Comparison of ENCODE assay signal across 19 cellular contexts in genomic region chr1:177659259-177659658, GRCh38.
"Had no signal": no experiment of that assay in that cellular context is flagged by ENCODE, and none has a peak within 500 bp of the region (broad histone marks: within the 10 kb centered on the region; RNA-seq: fewer than 3 reads in every experiment).

No MANE protein-coding gene starts in this region.

- ATAC-seq: activated naive CD4-positive, alpha-beta T cell treated with anti-CD3 and anti-CD28 coated beads, Interleukin-2, amount 50 U/mL, for 72 hours; activated T-helper 17 cell treated with anti-CD3 and anti-CD28 coated beads, Interleukin-2, amount 50 U/mL, for 72 hours; foreskin keratinocyte; left lobe of liver; lower lobe of right lung; naive thymus-derived CD4-positive, alpha-beta T cell; sciatic nerve; stimulated activated memory B cell treated with anti-CD40 and anti-IgM and Interleukin-4, amounts not matched to agents 10 μg/mL and 1 μg/mL and 100 μg/mL, for 72 hours had no signal

- DNase-seq: activated CD4-positive, alpha-beta T cell treated with anti-CD3 and anti-CD28 coated beads for 1 hour; activated CD4-positive, alpha-beta T cell treated with anti-CD3 and anti-CD28 coated beads, Interleukin-2, amount 50 U/mL, for 1 hour; activated T-cell treated with anti-CD3 and anti-CD28 coated beads, Interleukin-2, amount 50 U/mL, for 1 hour; aorta; effector CD4-positive, alpha-beta T cell; erythroblast; foreskin keratinocyte; lower lobe of right lung; mesendoderm; naive thymus-derived CD4-positive, alpha-beta T cell; posterior cingulate gyrus; stimulated activated CD4-positive, alpha-beta T cell treated with anti-CD3 and anti-CD28 coated beads, Interleukin-15, amount 100 ng/mL, for 24 hours; stomach; transverse colon had no signal
